ENCODE assay signal across 21 cellular contexts in the genomic region with DNA sequence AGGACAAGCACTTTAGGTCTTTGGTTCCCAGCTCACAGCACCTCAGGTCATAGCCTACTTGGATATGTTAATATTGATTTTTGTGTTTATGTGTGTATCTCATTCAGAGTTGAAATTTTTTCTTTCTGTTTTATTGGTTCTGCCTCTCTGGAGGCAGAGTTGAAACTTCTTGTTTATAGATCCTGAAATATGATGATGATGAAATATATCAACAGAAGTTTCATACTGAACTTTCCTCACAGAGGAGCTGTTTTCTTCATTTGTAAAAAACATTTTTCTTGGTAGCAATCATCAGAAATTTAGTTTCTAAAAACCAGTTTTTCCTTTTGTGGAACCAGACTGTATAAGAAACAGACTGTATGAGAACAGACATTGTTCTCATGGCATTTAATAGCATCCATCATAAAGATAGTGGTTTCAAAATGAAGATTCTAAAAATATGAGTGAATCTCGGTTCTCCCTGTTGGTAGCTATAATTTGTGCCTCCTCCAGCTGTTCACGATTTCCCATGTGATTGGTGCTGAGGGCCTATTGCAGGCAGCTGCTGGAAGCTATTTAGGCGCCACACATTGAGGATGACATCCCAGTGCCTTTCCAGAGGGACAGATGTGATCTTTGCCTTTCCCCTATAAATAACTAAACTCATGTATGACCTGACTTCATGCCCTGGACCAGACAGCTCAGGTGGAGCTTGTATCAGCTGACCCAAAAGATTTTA. TPM values are rescaled to one million over a fixed set of nuclear protein-coding genes. Genes with fewer than 3 reads are reported as not detected.
"Had no signal": no experiment of that assay in that cellular context is flagged by ENCODE, and none has a peak within 500 bp of the region (broad histone marks: within the 10 kb centered on the region; RNA-seq: fewer than 3 reads in every experiment).

No MANE protein-coding gene starts in this region.

- H3K27me3 ChIP-seq: esophagus squamous epithelium, gastrocnemius medialis, heart right ventricle, sigmoid colon, stomach, thyroid gland had no signal

- H3K4me1 ChIP-seq: gastrocnemius medialis, sigmoid colon, stomach, thyroid gland had no signal

- DNase-seq: activated CD4-positive, alpha-beta T cell treated with anti-CD3 and anti-CD28 coated beads, Interleukin-2, amount 10 ng/mL, durations not matched to agents 7 days and 5 days; activated CD4-positive, CD25-positive, alpha-beta regulatory T cell; activated CD8-positive, alpha-beta memory T cell treated with anti-CD3 and anti-CD28 coated beads, Interleukin-2, amount 50 U/mL, for 48 hours; activated gamma-delta T cell; activated T-cell treated with anti-CD3 and anti-CD28 coated beads, Interleukin-2, amount 50 U/mL, for 72 hours; cortex of kidney; effector CD8-positive, alpha-beta T cell; esophagus squamous epithelium; gastrocnemius medialis; heart right ventricle; left cardiac atrium; lower lobe of right lung; sigmoid colon; stimulated activated CD4-positive, alpha-beta T cell treated with anti-CD3 and anti-CD28 coated beads, Interleukin-1b, Interleukin-23, amount 100 ng/mL, for 48 hours; stomach; thyroid gland had no signal

- ATAC-seq: activated naive CD4-positive, alpha-beta T cell treated with anti-CD3 and anti-CD28 coated beads, Interleukin-2, amount 50 U/mL, for 72 hours; activated T-cell treated with anti-CD3 and anti-CD28 coated beads, Interleukin-2, amount 50 U/mL, for 72 hours; gastrocnemius medialis; heart right ventricle; left cardiac atrium; lower lobe of right lung had no signal

- H3K9me3 ChIP-seq: esophagus squamous epithelium, gastrocnemius medialis, heart right ventricle, lower lobe of right lung, sigmoid colon, stomach, thyroid gland had no signal

- H3K4me3 ChIP-seq: esophagus squamous epithelium, gastrocnemius medialis, heart right ventricle, lower lobe of right lung, sigmoid colon, stomach, thyroid gland had no signal

- H3K27ac ChIP-seq: gastrocnemius medialis, heart right ventricle, lower lobe of right lung, sigmoid colon, stomach, thyroid gland had no signal

RNA-seq across cellular contexts. Expression of gene CFAP157, which starts 39.5 kb away (rescaled TPM):
- total RNA-seq: activated CD4-positive, alpha-beta T cell treated with anti-CD3 and anti-CD28 coated beads, Interleukin-2, amount 10 ng/mL, durations not matched to agents 7 days and 5 days; activated naive CD4-positive, alpha-beta T cell treated with anti-CD3 and anti-CD28 coated beads, Interleukin-2, amount 50 U/mL, for 72 hours; activated T-cell treated with anti-CD3 and anti-CD28 coated beads, Interleukin-2, amount 50 U/mL, for 72 hours; endothelial cell of umbilical vein; gastrocnemius medialis; left cardiac atrium; neural crest cell; sigmoid colon; T-helper 2 cell treated with Interferon-gamma antibody and Interleukin-4, amounts not matched to agents 100 ng/mL and 5 ng/mL, for 36 hours had no signal

RNA-seq across cellular contexts. Expression of gene TTC16, which starts 48.6 kb away (rescaled TPM):
- total RNA-seq: endothelial cell of umbilical vein, gastrocnemius medialis, neural crest cell, osteocyte, sigmoid colon, stomach had no signal
- polyA plus RNA-seq: endothelial cell of umbilical vein had no signal
